In genomic region chr5:50431133-50431904, GRCh38 we compare ENCODE assay signal across 10 cellular contexts. TPM values are rescaled to one million over a fixed set of nuclear protein-coding genes. Genes with fewer than 3 reads are reported as not detected.
A peak's percentile ranks its signal among the peaks of the same experiment; 100 is the strongest.
DNase-seq lines count a peak whose midpoint lies in the region; ATAC-seq and TF ChIP-seq lines count a peak whose summit lies in the region.
"Not testable (repeated sequence)": the region's sequence is repeated elsewhere in the genome, so short reads cannot be mapped to it uniquely, and the experiment has no call there.
"Had no signal": no experiment of that assay in that cellular context is flagged by ENCODE, and none has a peak within 500 bp of the region (broad histone marks: within the 10 kb centered on the region; RNA-seq: fewer than 3 reads in every experiment).

No MANE protein-coding gene starts in this region.

- H3K9me3 Mint-ChIP-seq in IgD-negative memory B cell; activated naive CD8-positive, alpha-beta T cell treated with anti-CD3 and anti-CD28 coated beads, Interleukin-2, amount 10 ng/mL, durations not matched to agents 7 days and 5 days; stimulated activated effector memory CD8-positive, alpha-beta T cell treated with anti-CD3 and anti-CD28 coated beads, Interleukin-12 subunit alpha, Interleukin-12 subunit beta, amount 100 ng/mL, for 72 hours: not testable (repeated sequence)

- peaks cover 12% of the 10 kb centered on the region for H3K36me3 Mint-ChIP-seq in IgD-negative memory B cell
- H3K36me3 Mint-ChIP-seq in activated naive CD8-positive, alpha-beta T cell treated with anti-CD3 and anti-CD28 coated beads, Interleukin-2, amount 10 ng/mL, durations not matched to agents 7 days and 5 days, result peaks cover 29% of the 10 kb centered on the region
- peaks cover 41% of the 10 kb centered on the region for H3K36me3 Mint-ChIP-seq in stimulated activated effector memory CD8-positive, alpha-beta T cell treated with anti-CD3 and anti-CD28 coated beads, Interleukin-12 subunit alpha, Interleukin-12 subunit beta, amount 100 ng/mL, for 72 hours

- H4K20me1 ChIP-seq in SU-DHL-6 (ENCODE audit: low read depth, low read length), result not testable (repeated sequence)

- peaks cover 13% of the 10 kb centered on the region for H3K36me3 ChIP-seq in SU-DHL-6 (ENCODE audit: low read length)

- H3K27me3 Mint-ChIP-seq in IgD-negative memory B cell; activated naive CD8-positive, alpha-beta T cell treated with anti-CD3 and anti-CD28 coated beads, Interleukin-2, amount 10 ng/mL, durations not matched to agents 7 days and 5 days: not testable (repeated sequence)

- H3K4me3 Mint-ChIP-seq in IgD-negative memory B cell, result peak overlapping the region in 2 of 4 donors; percentile 6 to 9
- H3K4me3 Mint-ChIP-seq in activated naive CD8-positive, alpha-beta T cell treated with anti-CD3 and anti-CD28 coated beads, Interleukin-2, amount 10 ng/mL, durations not matched to agents 7 days and 5 days, result not testable (repeated sequence)
- peak overlapping the region; percentile 69 for H3K4me3 Mint-ChIP-seq in stimulated activated effector memory CD8-positive, alpha-beta T cell treated with anti-CD3 and anti-CD28 coated beads, Interleukin-12 subunit alpha, Interleukin-12 subunit beta, amount 100 ng/mL, for 72 hours

- peak overlapping the region in 2 of 3 donors; percentile 96 to 97 for H3K27ac Mint-ChIP-seq in IgD-negative memory B cell
- H3K27ac Mint-ChIP-seq in activated naive CD8-positive, alpha-beta T cell treated with anti-CD3 and anti-CD28 coated beads, Interleukin-2, amount 10 ng/mL, durations not matched to agents 7 days and 5 days, result peak overlapping the region; percentile 20
- H3K27ac Mint-ChIP-seq in stimulated activated effector memory CD8-positive, alpha-beta T cell treated with anti-CD3 and anti-CD28 coated beads, Interleukin-12 subunit alpha, Interleukin-12 subunit beta, amount 100 ng/mL, for 72 hours, result peak overlapping the region; percentile 61

- H3K9ac ChIP-seq in SU-DHL-6 (ENCODE audit: low read length), result 0 out of 2 replicates have a peak overlapping the region, but pooled peaks have one; percentile 8

- H3K27me3 ChIP-seq in SU-DHL-6 (ENCODE audit: low read length), result not testable (repeated sequence)

- POLR2A ChIA-PET in activated naive CD8-positive, alpha-beta T cell treated with anti-CD3 and anti-CD28 coated beads, Interleukin-2, amount 10 ng/mL, durations not matched to agents 7 days and 5 days (lab: Charles Lee), result interaction anchor here (1.2 kb wide), 2 partner anchors 8 to 9 kb away, joined by 5 to 6 read pairs; partner anchors contain the start of gene EMB

- not testable (repeated sequence) for H2AFZ ChIP-seq in SU-DHL-6 (ENCODE audit: low read depth, low read length, severe bottlenecking)

- H3K4me3 ChIP-seq in SU-DHL-6 (ENCODE audit: insufficient read depth, low read length, poor library complexity, severe bottlenecking), result not testable (repeated sequence)

- H3K4me2 ChIP-seq in SU-DHL-6 (ENCODE audit: low read depth, low read length, poor library complexity, severe bottlenecking), result peak overlapping the region; percentile 53

- not testable (repeated sequence) for ATAC-seq in activated naive CD8-positive, alpha-beta T cell treated with anti-CD3 and anti-CD28 coated beads, Interleukin-2, amount 10 ng/mL, durations not matched to agents 7 days and 5 days (ENCODE audit: low read depth); stimulated activated effector memory CD8-positive, alpha-beta T cell treated with anti-CD3 and anti-CD28 coated beads, Interleukin-12 subunit alpha, Interleukin-12 subunit beta, amount 100 ng/mL, for 72 hours

- peaks cover 18% of the 10 kb centered on the region for H3F3A ChIP-seq in SU-DHL-6 (ENCODE audit: insufficient read depth)

- TF ChIP-seq CTCF in SU-DHL-6 (IDR thresholded peaks at IDR 0.05; ENCODE audit: insufficient read depth, low read length, poor library complexity, severe bottlenecking), result not testable (repeated sequence)

- H3K79me2 ChIP-seq in SU-DHL-6 (ENCODE audit: insufficient read depth, low read length), result peaks cover 94% of the 10 kb centered on the region

- DNase-seq in CD1c-positive myeloid dendritic cell (ENCODE audit: extremely low spot score) (peak; percentile 21), NCI-H524 (lab: John Stamatoyannopoulos, UW) (peak; percentile 28 to 82), fibroblast of peridontal ligament (ENCODE audit: extremely low read depth) (peak; percentile 7), myocyte (ENCODE audit: low read depth) (peak; percentile 41)
- not testable (repeated sequence) for DNase-seq in activated naive CD8-positive, alpha-beta T cell treated with anti-CD3 and anti-CD28 coated beads, Interleukin-2, amount 10 ng/mL, durations not matched to agents 7 days and 5 days; stimulated activated effector memory CD8-positive, alpha-beta T cell treated with anti-CD3 and anti-CD28 coated beads, Interleukin-12 subunit alpha, Interleukin-12 subunit beta, amount 100 ng/mL, for 72 hours (ENCODE audit: low spot score in 2 of 2)

- H3K9me3 ChIP-seq in SU-DHL-6 (ENCODE audit: insufficient read depth, low read length), result not testable (repeated sequence)

- H3K27ac ChIP-seq in SU-DHL-6 (ENCODE audit: low read depth, low read length), result peak overlapping the region; percentile 69; the same call in 1 of the 2 replicates

- peaks cover 58 to 70% (median 61%) of the 10 kb centered on the region in 3 donors for H3K4me1 Mint-ChIP-seq in IgD-negative memory B cell
- peaks cover 49% of the 10 kb centered on the region for H3K4me1 Mint-ChIP-seq in activated naive CD8-positive, alpha-beta T cell treated with anti-CD3 and anti-CD28 coated beads, Interleukin-2, amount 10 ng/mL, durations not matched to agents 7 days and 5 days
- H3K4me1 Mint-ChIP-seq in stimulated activated effector memory CD8-positive, alpha-beta T cell treated with anti-CD3 and anti-CD28 coated beads, Interleukin-12 subunit alpha, Interleukin-12 subunit beta, amount 100 ng/mL, for 72 hours, result peaks cover 58% of the 10 kb centered on the region

- H3K9me2 ChIP-seq in SU-DHL-6 (replicated peaks; ENCODE audit: insufficient read depth, low read length), result not testable (repeated sequence)

RNA-seq across cellular contexts. Expression of gene EMB, which starts 9.8 kb away (rescaled TPM):
- polyA plus RNA-seq in IgD-negative memory B cell, result 96.3 TPM
- 100 to 1,000 TPM; 188 to 203 TPM for total RNA-seq in activated naive CD8-positive, alpha-beta T cell treated with anti-CD3 and anti-CD28 coated beads, Interleukin-2, amount 10 ng/mL, durations not matched to agents 7 days and 5 days
- total RNA-seq in myocyte, result 13.3 and 21.3 TPM in 2 replicates
- polyA plus RNA-seq in myocyte (2012), result 9.2 TPM
- total RNA-seq: HT-29, SJSA1 had no signal

Comparison
In these comparisons a context has a peak if more than half of its experiments do, and no peak if none do; other contexts are left out.
1. H3K27ac Mint-ChIP-seq: peak in every context shown above with its lines; median percentile 96 in IgD-negative memory B cell; 61 in stimulated activated effector memory CD8-positive, alpha-beta T cell treated with anti-CD3 and anti-CD28 coated beads, Interleukin-12 subunit alpha, Interleukin-12 subunit beta, amount 100 ng/mL, for 72 hours; 20 in activated naive CD8-positive, alpha-beta T cell treated with anti-CD3 and anti-CD28 coated beads, Interleukin-2, amount 10 ng/mL, durations not matched to agents 7 days and 5 days.